ENCODE assay signal across 9 cellular contexts in the genomic region with DNA sequence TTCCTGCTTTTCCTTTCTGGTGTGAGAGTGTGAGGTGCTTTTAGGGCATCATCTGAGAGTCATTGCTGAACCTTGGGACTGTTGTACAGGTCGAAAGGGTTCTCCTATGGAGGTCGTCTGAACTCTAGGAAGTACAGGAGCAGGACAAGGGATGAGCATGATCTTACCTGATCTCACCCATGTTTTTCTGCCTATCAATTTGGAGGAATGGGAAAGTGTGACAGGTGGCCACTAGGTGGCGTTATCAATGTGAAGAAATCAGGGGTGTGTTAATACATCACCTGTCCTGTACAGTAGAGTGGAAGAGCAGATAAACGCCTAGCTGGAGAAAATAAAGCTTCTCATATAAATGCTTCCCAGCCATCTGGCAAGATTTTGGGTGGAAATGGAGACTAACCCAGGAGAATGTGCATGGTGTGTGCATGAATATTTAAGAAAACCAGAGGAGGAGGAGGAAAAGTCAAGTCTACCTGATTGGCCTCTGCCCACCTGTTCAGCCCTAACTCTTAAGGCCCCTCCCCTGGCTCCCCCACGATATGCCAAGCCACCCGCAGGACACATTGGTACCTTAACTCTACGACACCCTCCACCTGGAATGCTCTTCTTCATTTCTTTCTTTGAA.
DNase-seq lines count a peak whose midpoint lies in the region; ATAC-seq and TF ChIP-seq lines count a peak whose summit lies in the region.
"Had no signal": no experiment of that assay in that cellular context is flagged by ENCODE, and none has a peak within 500 bp of the region (broad histone marks: within the 10 kb centered on the region; RNA-seq: fewer than 3 reads in every experiment).

No MANE protein-coding gene starts in this region.

- no peak overlapping the region for H3K4me3 ChIP-seq in OCI-LY3 (ENCODE audit: low read length)
- H3K4me3 ChIP-seq: BLaER1 treated with 17β-estradiol and CSF1 and Interleukin-3, amounts not matched to agents 10 nM and 100 nM had no signal

- peak; percentile 27 to 43 for ATAC-seq in activated T-cell treated with anti-CD3 and anti-CD28 coated beads, Interleukin-2, amount 50 U/mL, for 72 hours (replicated peaks in 1 of 2)
- no peak for ATAC-seq in HG03025 (IDR thresholded peaks at IDR 0.05; ENCODE audit: low FRiP score, unreplicated experiment)

- H3K79me2 ChIP-seq in OCI-LY3 (ENCODE audit: low read length) = no peaks in the 10 kb centered on the region

- H3K27ac ChIP-seq in OCI-LY3 (ENCODE audit: low read length) = no peak overlapping the region
- H3K27ac ChIP-seq: BLaER1 treated with 17β-estradiol and CSF1 and Interleukin-3, amounts not matched to agents 10 nM and 100 nM had no signal

- H3K27me3 ChIP-seq in OCI-LY3 (ENCODE audit: low read depth, low read length) = peaks cover 13% of the 10 kb centered on the region
- H3K27me3 ChIP-seq: BLaER1 treated with 17β-estradiol and CSF1 and Interleukin-3, amounts not matched to agents 10 nM and 100 nM had no signal

- H3K4me1 Mint-ChIP-seq in activated T-cell treated with anti-CD3 and anti-CD28 coated beads, Interleukin-2, amount 50 U/mL, for 72 hours (ENCODE audit: low read depth) = peaks cover 45% of the 10 kb centered on the region

- in situ Hi-C loops in KBM-7 (cut with MboI; ENCODE audit: low pct_unique_long_range_greater_than_20kb, low sequenced_read_pairs) = no loop called here

- H3K9me3 Mint-ChIP-seq in activated T-cell treated with anti-CD3 and anti-CD28 coated beads, Interleukin-2, amount 50 U/mL, for 72 hours = no peaks in the 10 kb centered on the region

- H2AFZ ChIP-seq in OCI-LY3 (ENCODE audit: low read depth, low read length) = no peak overlapping the region

- no peaks in the 10 kb centered on the region for H4K20me1 ChIP-seq in OCI-LY3 (ENCODE audit: insufficient read depth, low read length)

- H3K4me3 Mint-ChIP-seq in activated T-cell treated with anti-CD3 and anti-CD28 coated beads, Interleukin-2, amount 50 U/mL, for 72 hours = no peak overlapping the region

- no peaks in the 10 kb centered on the region for H3K36me3 ChIP-seq in OCI-LY3 (replicated peaks; ENCODE audit: low read depth, low read length)
- H3K36me3 ChIP-seq: BLaER1 treated with 17β-estradiol and CSF1 and Interleukin-3, amounts not matched to agents 10 nM and 100 nM had no signal

- H3K4me1 ChIP-seq in OCI-LY3 (ENCODE audit: low read length) = no peaks in the 10 kb centered on the region
- H3K4me1 ChIP-seq: BLaER1 treated with 17β-estradiol and CSF1 and Interleukin-3, amounts not matched to agents 10 nM and 100 nM had no signal

- H3K9me3 ChIP-seq in OCI-LY3 (ENCODE audit: insufficient read depth, low read length) = no peaks in the 10 kb centered on the region
- H3K9me3 ChIP-seq: BLaER1 treated with 17β-estradiol and CSF1 and Interleukin-3, amounts not matched to agents 10 nM and 100 nM had no signal

- no peak overlapping the region for H3K27ac Mint-ChIP-seq in activated T-cell treated with anti-CD3 and anti-CD28 coated beads, Interleukin-2, amount 50 U/mL, for 72 hours

- DNase-seq in activated CD8-positive, alpha-beta memory T cell treated with anti-CD3 and anti-CD28 coated beads for 24 hours = peak; percentile 67
- DNase-seq in activated CD8-positive, alpha-beta memory T cell treated with anti-CD3 and anti-CD28 coated beads, Interleukin-2, amount 50 U/mL, for 48 hours = no peak
- DNase-seq in KBM-7 (peak; percentile 60), germinal center (ENCODE audit: low spot score) (peak; percentile 58), retina (peak; percentile 59)
- peak; percentile 60 to 63 for DNase-seq in activated T-cell treated with anti-CD3 and anti-CD28 coated beads, Interleukin-2, amount 50 U/mL, for 72 hours

- H3K27me3 Mint-ChIP-seq in activated T-cell treated with anti-CD3 and anti-CD28 coated beads, Interleukin-2, amount 50 U/mL, for 72 hours (ENCODE audit: low read depth) = no peaks in the 10 kb centered on the region

- H3K9ac ChIP-seq in OCI-LY3 (ENCODE audit: low read length) = no peak overlapping the region
- H3K9ac ChIP-seq: BLaER1 treated with 17β-estradiol and CSF1 and Interleukin-3, amounts not matched to agents 10 nM and 100 nM had no signal

- peak; percentile 97 for TF ChIP-seq CTCF in OCI-LY3 (IDR thresholded peaks at IDR 0.05; ENCODE audit: low read depth, low read length)

- no peak overlapping the region for H3K4me2 ChIP-seq in OCI-LY3 (ENCODE audit: low read length)
- H3K4me2 ChIP-seq: BLaER1 treated with 17β-estradiol and CSF1 and Interleukin-3, amounts not matched to agents 10 nM and 100 nM had no signal

- peaks cover 0 to 4% of the 10 kb centered on the region in 2 donors for H3K36me3 Mint-ChIP-seq in activated T-cell treated with anti-CD3 and anti-CD28 coated beads, Interleukin-2, amount 50 U/mL, for 72 hours (ENCODE audit: insufficient read depth in 2 of 2)
